Comparison of ENCODE assay signal across 17 cellular contexts in the genomic region with DNA sequence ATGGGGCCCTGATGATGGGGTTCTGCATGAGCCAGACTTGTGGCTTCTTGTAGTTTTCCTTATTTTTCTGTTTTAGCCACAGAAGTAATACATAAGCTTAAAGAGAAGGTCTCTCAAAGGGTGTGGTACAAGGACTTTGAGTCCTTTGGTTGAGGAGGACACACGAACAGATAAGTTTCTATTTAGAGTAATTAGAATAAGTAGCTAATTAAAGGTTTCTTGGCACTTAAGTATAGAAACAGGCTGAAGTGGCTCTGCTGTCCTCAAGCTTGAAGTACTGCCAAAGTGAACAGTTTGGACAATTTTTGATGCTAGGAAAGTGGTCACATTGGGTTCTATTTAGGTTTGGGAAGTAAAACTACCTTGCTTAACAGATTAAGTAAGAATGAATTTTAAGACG.
"Had no signal": no experiment of that assay in that cellular context is flagged by ENCODE, and none has a peak within 500 bp of the region (broad histone marks: within the 10 kb centered on the region; RNA-seq: fewer than 3 reads in every experiment).

No MANE protein-coding gene starts in this region.

- DNase-seq: activated CD4-positive, alpha-beta T cell treated with anti-CD3 and anti-CD28 coated beads, Interleukin-2, amount 10 ng/mL, durations not matched to agents 7 days and 5 days; activated naive CD4-positive, alpha-beta T cell; activated naive CD8-positive, alpha-beta T cell treated with anti-CD3 and anti-CD28 coated beads, Interleukin-2, amount 50 U/mL, for 24 hours; aorta; dermis blood vessel endothelial cell; effector memory CD8-positive, alpha-beta T cell; foreskin keratinocyte; mammary epithelial cell; naive thymus-derived CD8-positive, alpha-beta T cell; stimulated activated CD4-positive, alpha-beta T cell treated with anti-CD3 and anti-CD28 coated beads, Interleukin-4, amount 100 ng/mL, for 4 hours; stimulated activated CD8-positive, alpha-beta memory T cell treated with anti-CD3 and anti-CD28 coated beads, Interleukin-4, amount 100 ng/mL, for 48 hours; testis; upper lobe of right lung had no signal

- H3K4me1 ChIP-seq: breast epithelium, foreskin keratinocyte, parathyroid adenoma, testis, upper lobe of right lung had no signal

- H3K27me3 ChIP-seq: breast epithelium, foreskin keratinocyte, neutrophil, testis, upper lobe of right lung had no signal

- H3K36me3 ChIP-seq: breast epithelium, neutrophil, upper lobe of right lung had no signal

- ATAC-seq: activated naive CD8-positive, alpha-beta T cell treated with anti-CD3 and anti-CD28 coated beads, Interleukin-2, amount 50 U/mL, for 24 hours; effector memory CD8-positive, alpha-beta T cell; foreskin keratinocyte; naive thymus-derived CD8-positive, alpha-beta T cell; upper lobe of right lung had no signal

- H3K4me3 ChIP-seq: breast epithelium, smooth muscle cell, testis, upper lobe of right lung had no signal

- H3K27ac ChIP-seq: foreskin keratinocyte, neutrophil, parathyroid adenoma, testis, upper lobe of right lung had no signal

- H3K9me3 ChIP-seq: breast epithelium, neutrophil, testis, upper lobe of right lung had no signal
